8 cellular contexts compared by ENCODE assay signal in the genomic region with DNA sequence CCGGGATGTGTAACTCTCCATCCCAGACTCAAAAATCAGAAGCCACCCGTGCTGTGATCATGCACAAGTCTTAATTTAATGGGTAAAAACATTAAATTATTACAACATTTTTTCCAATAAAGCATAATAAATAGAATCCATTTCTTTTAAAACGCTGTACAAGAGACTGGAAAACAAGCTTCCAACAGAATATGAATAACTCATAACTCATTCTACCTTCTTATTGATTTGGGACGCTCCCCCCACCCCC. TPM values are rescaled to one million over a fixed set of nuclear protein-coding genes. Genes with fewer than 3 reads are reported as not detected.
A peak's percentile ranks its signal among the peaks of the same experiment; 100 is the strongest.
DNase-seq lines count a peak whose midpoint lies in the region; ATAC-seq, FAIRE-seq and TF ChIP-seq lines count a peak whose summit lies in the region.

No MANE protein-coding gene starts in this region.

- H3K4me2 ChIP-seq in astrocyte (ENCODE audit: low read length): peak overlapping the region; percentile 98

- no peaks in the 10 kb centered on the region for H3K9me3 Mint-ChIP-seq in activated CD8-positive, alpha-beta memory T cell treated with anti-CD3 and anti-CD28 coated beads, Interleukin-2, amount 10 ng/mL, durations not matched to agents 7 days and 5 days (ENCODE audit: low read depth)
- no peaks in the 10 kb centered on the region for H3K9me3 Mint-ChIP-seq in astrocyte (ENCODE audit: unreplicated experiment)

- H3K27me3 ChIP-seq in astrocyte (ENCODE audit: insufficient read depth, low read length) (no peaks in the 10 kb centered on the region), right lobe of liver (no peaks in the 10 kb centered on the region), thyroid gland (no peaks in the 10 kb centered on the region)

- H3K4me3 ChIP-seq in astrocyte (ENCODE audit: insufficient read depth, low read depth, low read length) (peak overlapping the region; percentile 60), right lobe of liver (peak overlapping the region; percentile 67 to 91 (median 88)), thyroid gland (replicated peaks in 1 of 3) (peak overlapping the region in 2 of 3 donors; percentile 45 to 78)

- no peaks in the 10 kb centered on the region for H3K27me3 Mint-ChIP-seq in activated CD8-positive, alpha-beta memory T cell treated with anti-CD3 and anti-CD28 coated beads, Interleukin-2, amount 10 ng/mL, durations not matched to agents 7 days and 5 days
- H3K27me3 Mint-ChIP-seq in astrocyte (ENCODE audit: low read depth, unreplicated experiment): no peaks in the 10 kb centered on the region

- peak overlapping the region; percentile 96 for H3K4me3 Mint-ChIP-seq in activated CD8-positive, alpha-beta memory T cell treated with anti-CD3 and anti-CD28 coated beads, Interleukin-2, amount 10 ng/mL, durations not matched to agents 7 days and 5 days
- H3K4me3 Mint-ChIP-seq in astrocyte (ENCODE audit: unreplicated experiment): peak overlapping the region; percentile 88

- H3K4me1 ChIP-seq in astrocyte (ENCODE audit: insufficient read depth, low read length): peaks cover 25% of the 10 kb centered on the region
- peaks cover 0 to 11% (median 3%) of the 10 kb centered on the region in 4 donors for H3K4me1 ChIP-seq in right lobe of liver
- H3K4me1 ChIP-seq in thyroid gland: peaks cover 23 to 35% of the 10 kb centered on the region in 2 donors

- peaks cover 14% of the 10 kb centered on the region for H4K20me1 ChIP-seq in astrocyte (ENCODE audit: insufficient read depth, low read length)

- ATAC-seq in activated CD8-positive, alpha-beta memory T cell treated with anti-CD3 and anti-CD28 coated beads, Interleukin-2, amount 10 ng/mL, durations not matched to agents 7 days and 5 days: no peak
- ATAC-seq in right lobe of liver: no peak
- ATAC-seq in esophagus mucosa: no peak

- TF ChIP-seq CTCF in astrocyte (IDR thresholded peaks at IDR 0.05; ENCODE audit: insufficient read depth, low read depth, low read length) (no peak), right lobe of liver (IDR thresholded peaks at IDR 0.05) (no peak), thyroid gland (IDR thresholded peaks at IDR 0.05) (no peak)

- TF ChIP-seq POLR2A in right lobe of liver (IDR thresholded peaks at IDR 0.05) (no peak), thyroid gland (IDR thresholded peaks at IDR 0.05) (no peak)

- FAIRE-seq in astrocyte (lab: Jason Lieb, UNC): no peak

- CTCF ChIA-PET in activated CD8-positive, alpha-beta memory T cell treated with anti-CD3 and anti-CD28 coated beads, Interleukin-2, amount 10 ng/mL, durations not matched to agents 7 days and 5 days (lab: Charles Lee): interaction anchor here (0.7 to 9.1 kb wide), 13 partner anchors 13 to 297 kb away, joined by 3 to 116 read pairs (median 5); partner anchors contain the start of genes ATG4D and QTRT1

- H3K36me3 Mint-ChIP-seq in activated CD8-positive, alpha-beta memory T cell treated with anti-CD3 and anti-CD28 coated beads, Interleukin-2, amount 10 ng/mL, durations not matched to agents 7 days and 5 days: peaks cover 32% of the 10 kb centered on the region
- peaks cover 2% of the 10 kb centered on the region for H3K36me3 Mint-ChIP-seq in astrocyte (ENCODE audit: low read depth, unreplicated experiment)

- peak overlapping the region; percentile 93 for H3K27ac Mint-ChIP-seq in activated CD8-positive, alpha-beta memory T cell treated with anti-CD3 and anti-CD28 coated beads, Interleukin-2, amount 10 ng/mL, durations not matched to agents 7 days and 5 days
- H3K27ac Mint-ChIP-seq in astrocyte (ENCODE audit: unreplicated experiment): peak overlapping the region; percentile 67

- H3K9me3 ChIP-seq in astrocyte (ENCODE audit: insufficient read depth, low read depth, low read length): no peaks in the 10 kb centered on the region
- H3K9me3 ChIP-seq in right lobe of liver: no peaks in the 10 kb centered on the region
- no peaks in the 10 kb centered on the region for H3K9me3 ChIP-seq in thyroid gland

- 3% methylated on average over 4 of the region's 4 CpGs for WGBS in right lobe of liver (ENCODE audit: insufficient coverage, low coverage, low lambda C conversion rate, missing lambda C conversion rate)
- WGBS in thyroid gland, 2 donors: 20 to 26% methylated on average over 4 of the region's 4 CpGs

- peak overlapping the region; percentile 15 for H3K27ac ChIP-seq in astrocyte (ENCODE audit: low read depth, low read length)
- H3K27ac ChIP-seq in right lobe of liver: peak overlapping the region; percentile 47 to 58 (median 58)
- H3K27ac ChIP-seq in thyroid gland: peak overlapping the region; percentile 28 to 89 (median 69)

- intact Hi-C loops in right lobe of liver (cut with DNase I): no loop called here
- intact Hi-C loops in thyroid gland (cut with DNase I): loop anchor here (10.0 kb wide), 1 partner anchor 62 kb away; the partner anchor contains the start of gene KEAP1

- no peak for DNase-seq in activated CD8-positive, alpha-beta memory T cell treated with anti-CD3 and anti-CD28 coated beads, Interleukin-2, amount 10 ng/mL, durations not matched to agents 7 days and 5 days
- no peak for DNase-seq in activated CD8-positive, alpha-beta memory T cell treated with anti-CD3 and anti-CD28 coated beads, Interleukin-2, amount 50 U/mL, for 48 hours
- DNase-seq in astrocyte (ENCODE audit: low read depth) (no peak), right lobe of liver (no peak), thyroid gland (no peak), NCI-H1694 treated with DMSO at 0.1 percent for 48 hours (lab: John Stamatoyannopoulos, UW) (no peak), epidermal melanocyte (ENCODE audit: insufficient read length, low spot score) (no peak)

- H3K36me3 ChIP-seq in astrocyte (ENCODE audit: insufficient read depth, low read length): no peaks in the 10 kb centered on the region
- H3K36me3 ChIP-seq in right lobe of liver: peaks cover 0 to 3% (median 0%) of the 10 kb centered on the region in 4 donors
- no peaks in the 10 kb centered on the region for H3K36me3 ChIP-seq in thyroid gland

- H3K79me2 ChIP-seq in astrocyte (ENCODE audit: insufficient read depth, low read length): peaks cover 27% of the 10 kb centered on the region

- peak overlapping the region; percentile 68 for H3K9ac ChIP-seq in astrocyte (ENCODE audit: low read length)

- H2AFZ ChIP-seq in astrocyte (ENCODE audit: low read depth, low read length): peak overlapping the region; percentile 72

- peaks cover 38% of the 10 kb centered on the region for H3K4me1 Mint-ChIP-seq in activated CD8-positive, alpha-beta memory T cell treated with anti-CD3 and anti-CD28 coated beads, Interleukin-2, amount 10 ng/mL, durations not matched to agents 7 days and 5 days
- H3K4me1 Mint-ChIP-seq in astrocyte (ENCODE audit: low read depth, unreplicated experiment): peaks cover 9% of the 10 kb centered on the region

RNA-seq across cellular contexts. Expression of gene KRI1, which starts 0.5 kb away (rescaled TPM):
- 10 to 100 TPM; 68.1 to 72.2 TPM for total RNA-seq in activated CD8-positive, alpha-beta memory T cell treated with anti-CD3 and anti-CD28 coated beads, Interleukin-2, amount 10 ng/mL, durations not matched to agents 7 days and 5 days
- 14.1 and 15.9 TPM in 2 replicates for total RNA-seq in astrocyte
- total RNA-seq in right lobe of liver: 1 to 10 TPM; 5.8 to 9.6 (median 8.5) TPM
- total RNA-seq in thyroid gland: 10 to 100 TPM; 17.3 to 49.7 (median 28.2) TPM
- total RNA-seq in esophagus mucosa: 22.5 TPM

RNA-seq across cellular contexts. Expression of gene CDKN2D, which starts 2.4 kb away (rescaled TPM):
- 10 to 100 TPM; 40.9 to 73.3 TPM for total RNA-seq in activated CD8-positive, alpha-beta memory T cell treated with anti-CD3 and anti-CD28 coated beads, Interleukin-2, amount 10 ng/mL, durations not matched to agents 7 days and 5 days
- total RNA-seq in astrocyte: 5.4 and 6.1 TPM in 2 replicates
- total RNA-seq in right lobe of liver: 1 to 10 TPM in 4 of 6 experiments, under 1 TPM in 2; 0.97 to 2.8 (median 2.0) TPM
- 1 to 10 TPM; 2.0 to 8.2 (median 3.7) TPM for total RNA-seq in thyroid gland
- 8.4 TPM for total RNA-seq in esophagus mucosa

RNA-seq across cellular contexts. Expression of gene AP1M2, which starts 20.8 kb away (rescaled TPM):
- not detected for total RNA-seq in activated CD8-positive, alpha-beta memory T cell treated with anti-CD3 and anti-CD28 coated beads, Interleukin-2, amount 10 ng/mL, durations not matched to agents 7 days and 5 days
- total RNA-seq in astrocyte: 1.7 and 4.5 TPM in 2 replicates
- total RNA-seq in right lobe of liver: 1 to 10 TPM in 2 of 6 experiments, under 1 TPM in 4; 0.35 to 2.5 (median 0.75) TPM
- 100 to 1,000 TPM in 2 of 4 donors, 10 to 100 TPM in 2; 69.7 to 129 (median 102) TPM for total RNA-seq in thyroid gland
- 61.5 TPM for total RNA-seq in esophagus mucosa

RNA-seq across cellular contexts. Expression of gene ATG4D, which starts 22.6 kb away (rescaled TPM):
- 10 to 100 TPM; 48.3 to 57.8 TPM for total RNA-seq in activated CD8-positive, alpha-beta memory T cell treated with anti-CD3 and anti-CD28 coated beads, Interleukin-2, amount 10 ng/mL, durations not matched to agents 7 days and 5 days
- total RNA-seq in astrocyte (23.5 and 24.8 TPM in 2 replicates), right lobe of liver (10 to 100 TPM in 4 of 6 experiments, 1 to 10 TPM in 2; 8.1 to 19.7 (median 11.8) TPM), thyroid gland (10 to 100 TPM; 28.4 to 37.0 (median 31.3) TPM), esophagus mucosa (42.2 TPM)

RNA-seq across cellular contexts. Expression of gene S1PR5, which starts 49.1 kb away (rescaled TPM):
- total RNA-seq in activated CD8-positive, alpha-beta memory T cell treated with anti-CD3 and anti-CD28 coated beads, Interleukin-2, amount 10 ng/mL, durations not matched to agents 7 days and 5 days: 1 to 10 TPM in 1 of 2 experiments, under 1 TPM in 1; 0.14 to 1.4 TPM
- total RNA-seq in astrocyte (1.00 and 1.1 TPM in 2 replicates), right lobe of liver (under 1 TPM in 5 of 6 experiments, not detected in 1; 0.20 to 0.43 (median 0.35) TPM), thyroid gland (under 1 TPM in 3 of 4 donors, not detected in 1; 0.22 to 0.59 (median 0.27) TPM), esophagus mucosa (7.9 TPM)

Comparison
In these comparisons a context has a peak if more than half of its experiments do, and no peak if none do; other contexts are left out.
1. H3K27ac ChIP-seq: peak in every context shown above with its lines; median percentile 69 in thyroid gland; 58 in right lobe of liver; 15 in astrocyte.
2. RNA of gene AP1M2, which starts 20.8 kb away (total RNA-seq): 69.7 to 129 TPM in thyroid gland and 61.5 TPM in esophagus mucosa (single experiment); 1.7 to 4.5 TPM in astrocyte, 0.35 to 2.5 TPM in right lobe of liver and not detected in activated CD8-positive, alpha-beta memory T cell treated with anti-CD3 and anti-CD28 coated beads, Interleukin-2, amount 10 ng/mL, durations not matched to agents 7 days and 5 days; every median in the first group is over 10 times any median in the second.
3. Peak in every context shown above with its lines, with median percentiles within 50 percentile points of each other: H3K4me3 ChIP-seq.